Comparison of ENCODE assay signal across 19 cellular contexts in genomic region chr9:134486127-134486995, GRCh38.
A peak's percentile ranks its signal among the peaks of the same experiment; 100 is the strongest.
DNase-seq lines count a peak whose midpoint lies in the region; ATAC-seq, FAIRE-seq and TF ChIP-seq lines count a peak whose summit lies in the region.
"Had no signal": no experiment of that assay in that cellular context is flagged by ENCODE, and none has a peak within 500 bp of the region (broad histone marks: within the 10 kb centered on the region; RNA-seq: fewer than 3 reads in every experiment).

No MANE protein-coding gene starts in this region.

- H3K27me3 ChIP-seq in right lobe of liver: no peaks in the 10 kb centered on the region
- peaks cover 13 to 89% of the 10 kb centered on the region in 2 experiments; a peak in 4 of 5 replicates for H3K27me3 ChIP-seq in HepG2 (ENCODE audit: control insufficient read depth in 1 of 2, insufficient read depth in 2 of 2, low read length in 2 of 2)
- peaks cover 41% of the 10 kb centered on the region for H3K27me3 ChIP-seq in left ventricle myocardium inferior (ENCODE audit: low read depth)
- no peaks in the 10 kb centered on the region for H3K27me3 ChIP-seq in effector memory CD4-positive, alpha-beta T cell (replicated peaks; ENCODE audit: control insufficient read depth, insufficient read depth, low read length, poor library complexity, severe bottlenecking)
- H3K27me3 ChIP-seq: colonic mucosa had no signal

- CTCF ChIA-PET in HepG2 (lab: Yijun Ruan, JAX; ENCODE audit: low intra/inter-chr PET ratio, low total read pairs): no interaction called here

- in situ Hi-C loops in HepG2 (cut with HindIII; ENCODE audit: extremely low pct_ligation_motif_present, low pct_unique_long_range_greater_than_20kb): no loop called here

- BruUV-seq in HepG2 (replicated peaks; lab: Mats Ljungman, UMichigan): no TSS peak

- peak in 2 of 3 donors; percentile 37 to 48 for DNase-seq in right lobe of liver
- DNase-seq in HepG2 (ENCODE audit: low spot score): no peak
- DNase-seq in left ventricle myocardium inferior: peak; percentile 10
- peak; percentile 72 for DNase-seq in posterior vena cava (ENCODE audit: low spot score)
- DNase-seq in epidermal melanocyte (ENCODE audit: insufficient read length, low spot score): no peak
- DNase-seq in effector memory CD4-positive, alpha-beta T cell: no peak
- DNase-seq: CD4-positive, CD25-positive, alpha-beta regulatory T cell; colonic mucosa; H9; IMR-90; midbrain; NCI-H2081 treated with DMSO at 0.1 percent for 48 hours; NCI-H446; SHP77 treated with DMSO at 0.1 percent for 48 hours had no signal

- no peak for FAIRE-seq in HepG2 (lab: Jason Lieb, UNC)
- FAIRE-seq: endometrium had no signal

- no peak overlapping the region for H3K4me2 ChIP-seq in HepG2 (ENCODE audit: low read depth, low read length)

- TF ChIP-seq POLR2A in right lobe of liver (IDR thresholded peaks at IDR 0.05) (no peak), HepG2 (IDR thresholded peaks at IDR 0.05; ENCODE audit: insufficient read depth in 1 of 2, low read depth in 2 of 2, low read length in 2 of 2) (no peak)

- 57% methylated on average over 2 of the region's 32 CpGs for WGBS in right lobe of liver (ENCODE audit: insufficient coverage, low coverage, low lambda C conversion rate, missing lambda C conversion rate)
- 33% methylated on average over 17 of the region's 32 CpGs for WGBS in HepG2 (ENCODE audit: low lambda C conversion rate)

- H3K9me3 ChIP-seq in right lobe of liver (no peaks in the 10 kb centered on the region), HepG2 (ENCODE audit: low read length) (no peaks in the 10 kb centered on the region), left ventricle myocardium inferior (replicated peaks) (no peaks in the 10 kb centered on the region)
- H3K9me3 ChIP-seq in effector memory CD4-positive, alpha-beta T cell (ENCODE audit: control insufficient read depth, low read length): no peaks in the 10 kb centered on the region
- H3K9me3 ChIP-seq: colonic mucosa, psoas muscle had no signal

- H3K36me3 ChIP-seq in right lobe of liver (no peaks in the 10 kb centered on the region), HepG2 (replicated peaks in 1 of 2; ENCODE audit: control insufficient read depth in 1 of 2, insufficient read depth in 2 of 2, low read length in 2 of 2) (no peaks in the 10 kb centered on the region), left ventricle myocardium inferior (no peaks in the 10 kb centered on the region)
- no peaks in the 10 kb centered on the region for H3K36me3 ChIP-seq in effector memory CD4-positive, alpha-beta T cell (ENCODE audit: control insufficient read depth, insufficient read depth, low read length)
- H3K36me3 ChIP-seq: colonic mucosa had no signal

- no peak overlapping the region for H3K9ac ChIP-seq in HepG2 (ENCODE audit: insufficient read depth, low read depth, low read length)

- POLR2A ChIA-PET in HepG2 (lab: Yijun Ruan, JAX): no interaction called here

- H3K4me3 ChIP-seq in right lobe of liver (no peak overlapping the region), HepG2 (replicated peaks in 1 of 3; ENCODE audit: insufficient read depth in 1 of 3, low read depth in 2 of 3, low read length in 3 of 3) (no peak overlapping the region), left ventricle myocardium inferior (no peak overlapping the region)
- H3K4me3 ChIP-seq in effector memory CD4-positive, alpha-beta T cell (ENCODE audit: insufficient read depth, low read depth, low read length, poor library complexity, severe bottlenecking): no peak overlapping the region
- H3K4me3 ChIP-seq: colonic mucosa, psoas muscle had no signal

- no peaks in the 10 kb centered on the region for H3K79me2 ChIP-seq in HepG2 (ENCODE audit: insufficient read depth, low read length)

- intact Hi-C loops in right lobe of liver (cut with DNase I) (no loop called here), HepG2 (cut with micrococcal nuclease; ENCODE audit: unreplicated experiment) (no loop called here), left ventricle myocardium inferior (cut with micrococcal nuclease) (no loop called here), posterior vena cava (cut with DNase I) (no loop called here)

- ATAC-seq in right lobe of liver (no peak), HepG2 (no peak), GM18520 (IDR thresholded peaks at IDR 0.05; ENCODE audit: unreplicated experiment) (no peak), GM21723 (IDR thresholded peaks at IDR 0.05; ENCODE audit: unreplicated experiment) (no peak)
- ATAC-seq: left colon, psoas muscle had no signal

- TF ChIP-seq CTCF in right lobe of liver (IDR thresholded peaks at IDR 0.05) (no peak), HepG2 (CRISPR knock-in tag; IDR thresholded peaks at IDR 0.05) (no peak), left ventricle myocardium inferior (IDR thresholded peaks at IDR 0.05; ENCODE audit: borderline replicate concordance) (no peak)

- TF ChIP-seq EP300 in HepG2 (IDR thresholded peaks at IDR 0.05; ENCODE audit: low read depth in 2 of 2, low read length in 2 of 2) (no peak), HepG2 (CRISPR knock-in tag; IDR thresholded peaks at IDR 0.05; ENCODE audit: borderline replicate concordance) (no peak)

- no peak overlapping the region for H3K27ac ChIP-seq in right lobe of liver
- no peak overlapping the region for H3K27ac ChIP-seq in HepG2 (ENCODE audit: extremely low read length, insufficient read depth, low read length)
- H3K27ac ChIP-seq in left ventricle myocardium inferior (replicated peaks): no peak overlapping the region
- H3K27ac ChIP-seq in effector memory CD4-positive, alpha-beta T cell (ENCODE audit: insufficient read depth, low read length, poor library complexity, severe bottlenecking): no peak overlapping the region
- H3K27ac ChIP-seq: colonic mucosa, psoas muscle had no signal

- H3K4me1 ChIP-seq in right lobe of liver: no peaks in the 10 kb centered on the region
- H3K4me1 ChIP-seq in HepG2 (ENCODE audit: insufficient read depth, low read length): no peaks in the 10 kb centered on the region
- H3K4me1 ChIP-seq in left ventricle myocardium inferior: peaks cover 10% of the 10 kb centered on the region
- no peaks in the 10 kb centered on the region for H3K4me1 ChIP-seq in effector memory CD4-positive, alpha-beta T cell (ENCODE audit: control insufficient read depth, insufficient read depth, low read length, poor library complexity, severe bottlenecking)
- H3K4me1 ChIP-seq: colonic mucosa, psoas muscle had no signal

- no peaks in the 10 kb centered on the region; the same call in 1 of the 2 replicates for H4K20me1 ChIP-seq in HepG2 (ENCODE audit: insufficient read depth, low read length)

- TF ChIP-seq RAD21 in HepG2 (CRISPR knock-in tag; IDR thresholded peaks at IDR 0.05): no peak

- H2AFZ ChIP-seq in HepG2 (ENCODE audit: low read length): no peak overlapping the region

TF ChIP-seq in HepG2, 621 proteins besides CTCF, POLR2A, EP300 and RAD21:
- no peak for TF ChIP-seq ZNF572 (CRISPR knock-in tag; IDR thresholded peaks at IDR 0.05)
- TF ChIP-seq POLR2AphosphoS2 (IDR thresholded peaks at IDR 0.05; ENCODE audit: low read depth, low read length): no peak
- TF ChIP-seq TCF7 (IDR thresholded peaks at IDR 0.05; ENCODE audit: low read depth): no peak
- no peak for TF ChIP-seq KAT7 (CRISPR knock-in tag; IDR thresholded peaks at IDR 0.05; ENCODE audit: borderline replicate concordance)

Comparison
In these comparisons a context has a peak if more than half of its experiments do, and no peak if none do; other contexts are left out.
1. DNase-seq: peak in right lobe of liver (2 of 3), left ventricle myocardium inferior (single experiment) and posterior vena cava (single experiment); none in HepG2 (single experiment), epidermal melanocyte (single experiment) and effector memory CD4-positive, alpha-beta T cell (0 of 3).